Comparison of ENCODE assay signal across 8 cellular contexts in the genomic region with DNA sequence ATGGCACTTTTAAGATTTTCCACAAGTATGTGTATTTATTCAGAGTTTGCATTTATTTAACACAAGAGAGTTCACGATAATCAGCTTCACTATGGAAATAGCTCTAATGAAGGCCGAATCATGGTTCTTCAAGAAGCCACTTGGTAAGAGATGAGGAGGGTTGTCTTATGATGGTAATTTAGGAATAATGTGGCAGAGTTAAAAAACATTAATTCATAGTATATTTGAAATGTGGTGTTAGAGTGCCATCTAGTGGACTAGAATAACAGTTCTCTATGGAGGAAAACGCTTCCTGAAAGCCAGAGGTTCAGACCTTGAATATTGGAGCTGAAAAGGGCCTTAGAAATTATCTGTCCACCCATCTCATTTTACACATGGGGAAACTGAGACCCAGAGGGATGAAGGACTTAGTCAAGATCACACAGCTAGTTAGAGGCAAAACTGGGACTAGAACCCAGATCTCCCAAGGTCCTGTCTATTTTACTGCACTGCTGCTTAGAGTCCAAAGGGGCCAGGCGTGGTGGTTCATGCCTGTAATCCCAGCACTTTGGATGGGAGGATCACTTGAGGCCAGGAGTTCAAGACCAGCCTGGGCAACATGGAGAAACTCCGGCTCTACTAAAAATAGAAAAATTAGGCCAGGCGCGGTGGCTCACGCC. TPM values are rescaled to one million over a fixed set of nuclear protein-coding genes. Genes with fewer than 3 reads are reported as not detected.
DNase-seq lines count a peak whose midpoint lies in the region; ATAC-seq and TF ChIP-seq lines count a peak whose summit lies in the region.

No MANE protein-coding gene starts in this region.

- H3K9me3 ChIP-seq in DND-41 (ENCODE audit: insufficient read depth, low read length, severe bottlenecking) = no peaks in the 10 kb centered on the region

- peaks cover 83% of the 10 kb centered on the region for H3K36me3 ChIP-seq in DND-41 (ENCODE audit: insufficient read depth, low read length)

- no peak for TF ChIP-seq POLR2A in erythroblast (IDR thresholded peaks at IDR 0.05; ENCODE audit: low read length)

- H3K4me2 ChIP-seq in DND-41 (ENCODE audit: insufficient read depth, low read length) = no peak overlapping the region

- H2AFZ ChIP-seq in DND-41 (ENCODE audit: low read depth, low read length) = no peak overlapping the region

- H3K36me3 Mint-ChIP-seq in natural killer cell treated with Interleukin-12 subunit alpha and Interleukin-12 subunit beta and Interleukin-15 and Interleukin-18, amount 100 ng/mL, for 72 hours = peaks cover 20% of the 10 kb centered on the region

- 0 out of 2 replicates have a peak overlapping the region, but pooled peaks have one; percentile 9 for H3K27ac ChIP-seq in DND-41 (ENCODE audit: low read length)

- no peaks in the 10 kb centered on the region for H4K20me1 ChIP-seq in DND-41 (ENCODE audit: insufficient read depth, low read length)

- no peak overlapping the region for H3K4me3 Mint-ChIP-seq in natural killer cell treated with Interleukin-12 subunit alpha and Interleukin-12 subunit beta and Interleukin-15 and Interleukin-18, amount 100 ng/mL, for 72 hours

- no peak for DNase-seq in DND-41
- DNase-seq in SHP77 (lab: John Stamatoyannopoulos, UW) = peak; percentile 45 to 48
- peak; percentile 61 to 82 for DNase-seq in erythroblast (lab: John Stamatoyannopoulos, UW)
- no peak for DNase-seq in natural killer cell treated with Interleukin-12 subunit alpha and Interleukin-12 subunit beta and Interleukin-15 and Interleukin-18, amount 100 ng/mL, for 72 hours (ENCODE audit: low spot score)
- DNase-seq in activated CD4-positive, alpha-beta T cell treated with anti-CD3 and anti-CD28 coated beads, Interleukin-2, amount 50 U/mL, for 48 hours = no peak

- no peaks in the 10 kb centered on the region for H3K27me3 ChIP-seq in DND-41 (ENCODE audit: insufficient read depth, low read length, poor library complexity)

- H3K27me3 Mint-ChIP-seq in natural killer cell treated with Interleukin-12 subunit alpha and Interleukin-12 subunit beta and Interleukin-15 and Interleukin-18, amount 100 ng/mL, for 72 hours = no peaks in the 10 kb centered on the region

- no peaks in the 10 kb centered on the region for H3K9me3 Mint-ChIP-seq in natural killer cell treated with Interleukin-12 subunit alpha and Interleukin-12 subunit beta and Interleukin-15 and Interleukin-18, amount 100 ng/mL, for 72 hours

- no peak for TF ChIP-seq EP300 in Ishikawa (IDR thresholded peaks at IDR 0.05; ENCODE audit: borderline replicate concordance)

- no peak overlapping the region for H3K4me3 ChIP-seq in DND-41 (ENCODE audit: low read depth in 1 of 2, low read length in 2 of 2)

- no peaks in the 10 kb centered on the region for H3K79me2 ChIP-seq in DND-41 (ENCODE audit: insufficient read depth, low read length)

- peak; percentile 86 for TF ChIP-seq CTCF in DND-41 (IDR thresholded peaks at IDR 0.05; ENCODE audit: borderline replicate concordance, extremely low read depth, low read length, poor library complexity, severe bottlenecking)

- peak overlapping the region; percentile 10 to 33 for H3K27ac Mint-ChIP-seq in natural killer cell treated with Interleukin-12 subunit alpha and Interleukin-12 subunit beta and Interleukin-15 and Interleukin-18, amount 100 ng/mL, for 72 hours

- ATAC-seq in DND-41 (ENCODE audit: insufficient read depth, low read depth) (peak; percentile 77), HG02981 (IDR thresholded peaks at IDR 0.05; ENCODE audit: unreplicated experiment) (no peak), GM19351 (IDR thresholded peaks at IDR 0.05; ENCODE audit: unreplicated experiment) (no peak)
- no peak for ATAC-seq in natural killer cell treated with Interleukin-12 subunit alpha and Interleukin-12 subunit beta and Interleukin-15 and Interleukin-18, amount 100 ng/mL, for 72 hours

- peaks cover 8 to 9% of the 10 kb centered on the region in 2 donors for H3K4me1 Mint-ChIP-seq in natural killer cell treated with Interleukin-12 subunit alpha and Interleukin-12 subunit beta and Interleukin-15 and Interleukin-18, amount 100 ng/mL, for 72 hours (ENCODE audit: low read depth in 2 of 2)

- no peak overlapping the region for H3K9ac ChIP-seq in DND-41 (ENCODE audit: low read depth, low read length)

- TF ChIP-seq RAD21 in Ishikawa (IDR thresholded peaks at IDR 0.05; ENCODE audit: low read depth) = peak; percentile 69

- no peaks in the 10 kb centered on the region for H3K4me1 ChIP-seq in DND-41 (ENCODE audit: insufficient read depth, low read length)

TF ChIP-seq in Ishikawa, 13 proteins besides CTCF, POLR2A, EP300 and RAD21:
- TF ChIP-seq EGR1 (IDR thresholded peaks at IDR 0.05) = no peak
- no peak for TF ChIP-seq MAX (IDR thresholded peaks at IDR 0.05)
- no peak for TF ChIP-seq NFIC (IDR thresholded peaks at IDR 0.05)
- no peak for TF ChIP-seq USF1 (IDR thresholded peaks at IDR 0.05)
- TF ChIP-seq TCF12 (IDR thresholded peaks at IDR 0.05; ENCODE audit: low read depth) = no peak
- TF ChIP-seq TEAD4 (IDR thresholded peaks at IDR 0.05) = no peak
- no peak for TF ChIP-seq YY1 (IDR thresholded peaks at IDR 0.05; ENCODE audit: low read depth)
- TF ChIP-seq REST (IDR thresholded peaks at IDR 0.05; ENCODE audit: low read depth) = no peak

RNA-seq across cellular contexts. Expression of gene KPNB1, which starts 33.8 kb away (rescaled TPM):
- total RNA-seq in natural killer cell treated with Interleukin-12 subunit alpha and Interleukin-12 subunit beta and Interleukin-15 and Interleukin-18, amount 100 ng/mL, for 72 hours = 1,000 to 10,000 TPM in 1 of 2 donors, 100 to 1,000 TPM in 1; 665 to 1,039 TPM

Comparison
In these comparisons a context has a peak if more than half of its experiments do, and no peak if none do; other contexts are left out.
1. DNase-seq: peak in SHP77 (2 of 2) and erythroblast (2 of 2); none in DND-41 (single experiment), natural killer cell treated with Interleukin-12 subunit alpha and Interleukin-12 subunit beta and Interleukin-15 and Interleukin-18, amount 100 ng/mL, for 72 hours (single experiment) and activated CD4-positive, alpha-beta T cell treated with anti-CD3 and anti-CD28 coated beads, Interleukin-2, amount 50 U/mL, for 48 hours (0 of 2).